ENCODE assay signal across 1 cellular context in the genomic region with DNA sequence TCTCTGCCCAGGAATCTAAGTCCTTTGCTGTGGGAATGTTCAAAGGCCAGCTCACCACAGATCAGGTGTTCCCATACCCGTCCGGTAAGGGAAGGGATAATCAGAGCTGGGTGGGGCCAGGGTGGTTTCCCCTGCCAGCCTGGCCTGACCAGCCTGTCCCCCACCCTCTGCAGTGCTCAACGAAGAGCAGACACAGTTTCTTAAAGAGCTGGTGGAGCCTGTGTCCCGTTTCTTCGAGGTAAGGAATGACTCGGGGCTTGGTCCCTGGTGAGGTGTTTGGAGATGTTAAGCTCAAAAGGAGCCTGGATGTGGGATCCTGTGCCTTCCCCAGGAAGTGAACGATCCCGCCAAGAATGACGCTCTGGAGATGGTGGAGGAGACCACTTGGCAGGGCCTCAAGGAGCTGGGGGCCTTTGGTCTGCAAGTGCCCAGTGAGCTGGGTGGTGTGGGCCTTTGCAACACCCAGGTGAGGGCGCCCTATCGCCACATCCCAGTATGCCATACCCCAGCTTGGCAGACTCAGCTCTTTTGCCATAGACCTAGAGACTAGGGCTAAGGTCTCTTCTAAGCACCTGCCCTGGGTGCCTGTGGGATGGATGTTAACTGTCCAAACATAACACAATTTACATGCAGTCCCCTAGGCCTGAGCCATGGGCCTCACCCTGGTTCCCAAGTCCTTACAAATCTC.
TF ChIP-seq lines count a peak whose summit lies in the region.

No MANE protein-coding gene starts in this region.

TF ChIP-seq in SK-N-SH, 30 proteins besides CTCF, POLR2A, EP300 and RAD21:
- no peak for TF ChIP-seq SIN3A (IDR thresholded peaks at IDR 0.05; ENCODE audit: borderline replicate concordance, low read depth, low read length)
- 0 out of 2 replicates have a peak, but pooled peaks have one; percentile 19 for TF ChIP-seq FOXM1 (IDR thresholded peaks at IDR 0.05; ENCODE audit: low read depth)
- no peak for TF ChIP-seq RFX5 (IDR thresholded peaks at IDR 0.05; ENCODE audit: low read length)
- TF ChIP-seq CHD2 (IDR thresholded peaks at IDR 0.05; ENCODE audit: low read length, partially characterized antibody) = peak; percentile 2
- no peak for TF ChIP-seq MEF2A (IDR thresholded peaks at IDR 0.05; ENCODE audit: borderline replicate concordance, low read depth)
- TF ChIP-seq FOXJ3 (CRISPR knock-in tag; IDR thresholded peaks at IDR 0.05) = no peak
- no peak; the same call in 1 of the 2 replicates for TF ChIP-seq MXI1 (IDR thresholded peaks at IDR 0.05; ENCODE audit: low read depth, low read length)
- no peak; the same call in 1 of the 2 replicates for TF ChIP-seq TEAD4 (IDR thresholded peaks at IDR 0.05; ENCODE audit: borderline replicate concordance, insufficient read depth)
- TF ChIP-seq, protein P1, sequence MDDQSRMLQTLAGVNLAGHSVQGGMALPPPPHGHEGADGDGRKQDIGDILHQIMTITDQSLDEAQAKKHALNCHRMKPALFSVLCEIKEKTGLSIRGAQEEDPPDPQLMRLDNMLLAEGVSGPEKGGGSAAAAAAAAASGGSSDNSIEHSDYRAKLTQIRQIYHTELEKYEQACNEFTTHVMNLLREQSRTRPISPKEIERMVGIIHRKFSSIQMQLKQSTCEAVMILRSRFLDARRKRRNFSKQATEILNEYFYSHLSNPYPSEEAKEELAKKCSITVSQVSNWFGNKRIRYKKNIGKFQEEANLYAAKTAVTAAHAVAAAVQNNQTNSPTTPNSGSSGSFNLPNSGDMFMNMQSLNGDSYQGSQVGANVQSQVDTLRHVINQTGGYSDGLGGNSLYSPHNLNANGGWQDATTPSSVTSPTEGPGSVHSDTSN (IDR thresholded peaks at IDR 0.05) = peak; percentile 2; the same call in 1 of the 2 replicates
- TF ChIP-seq TAF1 (IDR thresholded peaks at IDR 0.05; ENCODE audit: borderline replicate concordance, low read depth, low read length) = no peak
- TF ChIP-seq GATA2 (CRISPR knock-in tag; IDR thresholded peaks at IDR 0.05) = no peak
- TF ChIP-seq NFIC (IDR thresholded peaks at IDR 0.05; ENCODE audit: borderline replicate concordance) = no peak
- peak; percentile 32; the same call in 1 of the 2 replicates for TF ChIP-seq POLR2AphosphoS5 (IDR thresholded peaks at IDR 0.05; ENCODE audit: low read depth, low read length)
- TF ChIP-seq RCOR1 (IDR thresholded peaks at IDR 0.05; ENCODE audit: low read length) = no peak
- TF ChIP-seq EZH2phosphoT487 (IDR thresholded peaks at IDR 0.05; ENCODE audit: borderline replicate concordance, low read depth) = no peak
- no peak for TF ChIP-seq RXRA (IDR thresholded peaks at IDR 0.05; ENCODE audit: borderline replicate concordance, low read depth)
- no peak for TF ChIP-seq TCF12 (IDR thresholded peaks at IDR 0.05)
- peak; percentile 21 for TF ChIP-seq JUND (IDR thresholded peaks at IDR 0.05)
- 0 out of 2 replicates have a peak, but pooled peaks have one; percentile 5 for TF ChIP-seq ELF1 (IDR thresholded peaks at IDR 0.05)
- no peak for TF ChIP-seq YY1 (IDR thresholded peaks at IDR 0.05; ENCODE audit: low read depth)
- TF ChIP-seq, protein P2, sequence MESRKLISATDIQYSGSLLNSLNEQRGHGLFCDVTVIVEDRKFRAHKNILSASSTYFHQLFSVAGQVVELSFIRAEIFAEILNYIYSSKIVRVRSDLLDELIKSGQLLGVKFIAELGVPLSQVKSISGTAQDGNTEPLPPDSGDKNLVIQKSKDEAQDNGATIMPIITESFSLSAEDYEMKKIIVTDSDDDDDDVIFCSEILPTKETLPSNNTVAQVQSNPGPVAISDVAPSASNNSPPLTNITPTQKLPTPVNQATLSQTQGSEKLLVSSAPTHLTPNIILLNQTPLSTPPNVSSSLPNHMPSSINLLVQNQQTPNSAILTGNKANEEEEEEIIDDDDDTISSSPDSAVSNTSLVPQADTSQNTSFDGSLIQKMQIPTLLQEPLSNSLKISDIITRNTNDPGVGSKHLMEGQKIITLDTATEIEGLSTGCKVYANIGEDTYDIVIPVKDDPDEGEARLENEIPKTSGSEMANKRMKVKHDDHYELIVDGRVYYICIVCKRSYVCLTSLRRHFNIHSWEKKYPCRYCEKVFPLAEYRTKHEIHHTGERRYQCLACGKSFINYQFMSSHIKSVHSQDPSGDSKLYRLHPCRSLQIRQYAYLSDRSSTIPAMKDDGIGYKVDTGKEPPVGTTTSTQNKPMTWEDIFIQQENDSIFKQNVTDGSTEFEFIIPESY (IDR thresholded peaks at IDR 0.05; ENCODE audit: borderline replicate concordance, low read depth) = no peak; the same call in 1 of the 2 replicates
- TF ChIP-seq, protein P3, sequence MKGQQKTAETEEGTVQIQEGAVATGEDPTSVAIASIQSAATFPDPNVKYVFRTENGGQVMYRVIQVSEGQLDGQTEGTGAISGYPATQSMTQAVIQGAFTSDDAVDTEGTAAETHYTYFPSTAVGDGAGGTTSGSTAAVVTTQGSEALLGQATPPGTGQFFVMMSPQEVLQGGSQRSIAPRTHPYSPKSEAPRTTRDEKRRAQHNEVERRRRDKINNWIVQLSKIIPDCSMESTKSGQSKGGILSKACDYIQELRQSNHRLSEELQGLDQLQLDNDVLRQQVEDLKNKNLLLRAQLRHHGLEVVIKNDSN (IDR thresholded peaks at IDR 0.05; ENCODE audit: borderline replicate concordance, low read depth) = no peak
- no peak for TF ChIP-seq NRF1 (IDR thresholded peaks at IDR 0.05; ENCODE audit: low read depth, low read length)
- no peak for TF ChIP-seq GABPA (IDR thresholded peaks at IDR 0.05; ENCODE audit: low read depth)
- TF ChIP-seq IRF3 (IDR thresholded peaks at IDR 0.05; ENCODE audit: low read depth, low read length) = no peak
- TF ChIP-seq SMC3 (IDR thresholded peaks at IDR 0.05; ENCODE audit: low read depth, low read length) = peak; percentile 36
- no peak for TF ChIP-seq FOSL2 (IDR thresholded peaks at IDR 0.05; ENCODE audit: borderline replicate concordance, low read depth)
- TF ChIP-seq, protein P4, sequence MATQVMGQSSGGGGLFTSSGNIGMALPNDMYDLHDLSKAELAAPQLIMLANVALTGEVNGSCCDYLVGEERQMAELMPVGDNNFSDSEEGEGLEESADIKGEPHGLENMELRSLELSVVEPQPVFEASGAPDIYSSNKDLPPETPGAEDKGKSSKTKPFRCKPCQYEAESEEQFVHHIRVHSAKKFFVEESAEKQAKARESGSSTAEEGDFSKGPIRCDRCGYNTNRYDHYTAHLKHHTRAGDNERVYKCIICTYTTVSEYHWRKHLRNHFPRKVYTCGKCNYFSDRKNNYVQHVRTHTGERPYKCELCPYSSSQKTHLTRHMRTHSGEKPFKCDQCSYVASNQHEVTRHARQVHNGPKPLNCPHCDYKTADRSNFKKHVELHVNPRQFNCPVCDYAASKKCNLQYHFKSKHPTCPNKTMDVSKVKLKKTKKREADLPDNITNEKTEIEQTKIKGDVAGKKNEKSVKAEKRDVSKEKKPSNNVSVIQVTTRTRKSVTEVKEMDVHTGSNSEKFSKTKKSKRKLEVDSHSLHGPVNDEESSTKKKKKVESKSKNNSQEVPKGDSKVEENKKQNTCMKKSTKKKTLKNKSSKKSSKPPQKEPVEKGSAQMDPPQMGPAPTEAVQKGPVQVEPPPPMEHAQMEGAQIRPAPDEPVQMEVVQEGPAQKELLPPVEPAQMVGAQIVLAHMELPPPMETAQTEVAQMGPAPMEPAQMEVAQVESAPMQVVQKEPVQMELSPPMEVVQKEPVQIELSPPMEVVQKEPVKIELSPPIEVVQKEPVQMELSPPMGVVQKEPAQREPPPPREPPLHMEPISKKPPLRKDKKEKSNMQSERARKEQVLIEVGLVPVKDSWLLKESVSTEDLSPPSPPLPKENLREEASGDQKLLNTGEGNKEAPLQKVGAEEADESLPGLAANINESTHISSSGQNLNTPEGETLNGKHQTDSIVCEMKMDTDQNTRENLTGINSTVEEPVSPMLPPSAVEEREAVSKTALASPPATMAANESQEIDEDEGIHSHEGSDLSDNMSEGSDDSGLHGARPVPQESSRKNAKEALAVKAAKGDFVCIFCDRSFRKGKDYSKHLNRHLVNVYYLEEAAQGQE (IDR thresholded peaks at IDR 0.05; ENCODE audit: low read depth, low read length) = no peak
- TF ChIP-seq, protein P5, sequence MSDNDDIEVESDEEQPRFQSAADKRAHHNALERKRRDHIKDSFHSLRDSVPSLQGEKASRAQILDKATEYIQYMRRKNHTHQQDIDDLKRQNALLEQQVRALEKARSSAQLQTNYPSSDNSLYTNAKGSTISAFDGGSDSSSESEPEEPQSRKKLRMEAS (IDR thresholded peaks at IDR 0.05; ENCODE audit: low read depth) = 0 out of 2 replicates have a peak, but pooled peaks have one; percentile 6
- no peak for TF ChIP-seq USF2 (IDR thresholded peaks at IDR 0.05; ENCODE audit: borderline replicate concordance, low read depth, low read length)
TF ChIP-seq in SK-N-SH: peak in this region for 8.
